Comparison of ENCODE assay signal across 1 cellular context in genomic region chr18:26215247-26215970, GRCh38.
TF ChIP-seq lines count a peak whose summit lies in the region.

No MANE protein-coding gene starts in this region.

TF ChIP-seq in GM12878, 131 proteins besides CTCF, POLR2A, EP300 and RAD21 (continued from another document and continues in another):
- TF ChIP-seq GATAD2B (conservative IDR thresholded peaks at IDR 0.05; ENCODE audit: low read depth): no peak
- no peak for TF ChIP-seq STAT1 (conservative IDR thresholded peaks at IDR 0.05)
- no peak for TF ChIP-seq PML (IDR thresholded peaks at IDR 0.05; ENCODE audit: low read length)
- peak; percentile 53 for TF ChIP-seq GABPA (IDR thresholded peaks at IDR 0.05; ENCODE audit: low read depth)
- no peak for TF ChIP-seq ZNF207 (IDR thresholded peaks at IDR 0.05; ENCODE audit: borderline replicate concordance)
- TF ChIP-seq NFYA (IDR thresholded peaks at IDR 0.05; ENCODE audit: borderline replicate concordance, low read depth, low read length): no peak
- TF ChIP-seq IRF4 (IDR thresholded peaks at IDR 0.05; ENCODE audit: low read depth, low read length): no peak
- TF ChIP-seq NBN (IDR thresholded peaks at IDR 0.05): no peak
- TF ChIP-seq ZSCAN29 (IDR thresholded peaks at IDR 0.05): no peak
- TF ChIP-seq JUNB (IDR thresholded peaks at IDR 0.05): no peak
- no peak for TF ChIP-seq FOXM1 (IDR thresholded peaks at IDR 0.05; ENCODE audit: low read depth, low read length)
- no peak for TF ChIP-seq MXI1 (IDR thresholded peaks at IDR 0.05; ENCODE audit: low read depth, low read length)
- TF ChIP-seq CREM (IDR thresholded peaks at IDR 0.05; ENCODE audit: low read depth): 0 out of 2 replicates have a peak, but pooled peaks have one; percentile 48
- TF ChIP-seq, protein P1, sequence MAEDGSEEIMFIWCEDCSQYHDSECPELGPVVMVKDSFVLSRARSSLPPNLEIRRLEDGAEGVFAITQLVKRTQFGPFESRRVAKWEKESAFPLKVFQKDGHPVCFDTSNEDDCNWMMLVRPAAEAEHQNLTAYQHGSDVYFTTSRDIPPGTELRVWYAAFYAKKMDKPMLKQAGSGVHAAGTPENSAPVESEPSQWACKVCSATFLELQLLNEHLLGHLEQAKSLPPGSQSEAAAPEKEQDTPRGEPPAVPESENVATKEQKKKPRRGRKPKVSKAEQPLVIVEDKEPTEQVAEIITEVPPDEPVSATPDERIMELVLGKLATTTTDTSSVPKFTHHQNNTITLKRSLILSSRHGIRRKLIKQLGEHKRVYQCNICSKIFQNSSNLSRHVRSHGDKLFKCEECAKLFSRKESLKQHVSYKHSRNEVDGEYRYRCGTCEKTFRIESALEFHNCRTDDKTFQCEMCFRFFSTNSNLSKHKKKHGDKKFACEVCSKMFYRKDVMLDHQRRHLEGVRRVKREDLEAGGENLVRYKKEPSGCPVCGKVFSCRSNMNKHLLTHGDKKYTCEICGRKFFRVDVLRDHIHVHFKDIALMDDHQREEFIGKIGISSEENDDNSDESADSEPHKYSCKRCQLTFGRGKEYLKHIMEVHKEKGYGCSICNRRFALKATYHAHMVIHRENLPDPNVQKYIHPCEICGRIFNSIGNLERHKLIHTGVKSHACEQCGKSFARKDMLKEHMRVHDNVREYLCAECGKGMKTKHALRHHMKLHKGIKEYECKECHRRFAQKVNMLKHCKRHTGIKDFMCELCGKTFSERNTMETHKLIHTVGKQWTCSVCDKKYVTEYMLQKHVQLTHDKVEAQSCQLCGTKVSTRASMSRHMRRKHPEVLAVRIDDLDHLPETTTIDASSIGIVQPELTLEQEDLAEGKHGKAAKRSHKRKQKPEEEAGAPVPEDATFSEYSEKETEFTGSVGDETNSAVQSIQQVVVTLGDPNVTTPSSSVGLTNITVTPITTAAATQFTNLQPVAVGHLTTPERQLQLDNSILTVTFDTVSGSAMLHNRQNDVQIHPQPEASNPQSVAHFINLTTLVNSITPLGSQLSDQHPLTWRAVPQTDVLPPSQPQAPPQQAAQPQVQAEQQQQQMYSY (CRISPR knock-in tag; IDR thresholded peaks at IDR 0.05): no peak
- no peak for TF ChIP-seq PAX8 (IDR thresholded peaks at IDR 0.05)
- no peak for TF ChIP-seq BCL11A (IDR thresholded peaks at IDR 0.05; ENCODE audit: low read depth, low read length)
- TF ChIP-seq, protein P2, sequence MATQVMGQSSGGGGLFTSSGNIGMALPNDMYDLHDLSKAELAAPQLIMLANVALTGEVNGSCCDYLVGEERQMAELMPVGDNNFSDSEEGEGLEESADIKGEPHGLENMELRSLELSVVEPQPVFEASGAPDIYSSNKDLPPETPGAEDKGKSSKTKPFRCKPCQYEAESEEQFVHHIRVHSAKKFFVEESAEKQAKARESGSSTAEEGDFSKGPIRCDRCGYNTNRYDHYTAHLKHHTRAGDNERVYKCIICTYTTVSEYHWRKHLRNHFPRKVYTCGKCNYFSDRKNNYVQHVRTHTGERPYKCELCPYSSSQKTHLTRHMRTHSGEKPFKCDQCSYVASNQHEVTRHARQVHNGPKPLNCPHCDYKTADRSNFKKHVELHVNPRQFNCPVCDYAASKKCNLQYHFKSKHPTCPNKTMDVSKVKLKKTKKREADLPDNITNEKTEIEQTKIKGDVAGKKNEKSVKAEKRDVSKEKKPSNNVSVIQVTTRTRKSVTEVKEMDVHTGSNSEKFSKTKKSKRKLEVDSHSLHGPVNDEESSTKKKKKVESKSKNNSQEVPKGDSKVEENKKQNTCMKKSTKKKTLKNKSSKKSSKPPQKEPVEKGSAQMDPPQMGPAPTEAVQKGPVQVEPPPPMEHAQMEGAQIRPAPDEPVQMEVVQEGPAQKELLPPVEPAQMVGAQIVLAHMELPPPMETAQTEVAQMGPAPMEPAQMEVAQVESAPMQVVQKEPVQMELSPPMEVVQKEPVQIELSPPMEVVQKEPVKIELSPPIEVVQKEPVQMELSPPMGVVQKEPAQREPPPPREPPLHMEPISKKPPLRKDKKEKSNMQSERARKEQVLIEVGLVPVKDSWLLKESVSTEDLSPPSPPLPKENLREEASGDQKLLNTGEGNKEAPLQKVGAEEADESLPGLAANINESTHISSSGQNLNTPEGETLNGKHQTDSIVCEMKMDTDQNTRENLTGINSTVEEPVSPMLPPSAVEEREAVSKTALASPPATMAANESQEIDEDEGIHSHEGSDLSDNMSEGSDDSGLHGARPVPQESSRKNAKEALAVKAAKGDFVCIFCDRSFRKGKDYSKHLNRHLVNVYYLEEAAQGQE (IDR thresholded peaks at IDR 0.05; ENCODE audit: low read depth, low read length): no peak
- no peak for TF ChIP-seq NR2C2 (IDR thresholded peaks at IDR 0.05; ENCODE audit: borderline replicate concordance, control insufficient read depth, insufficient read length, low read depth)
- no peak for TF ChIP-seq SUZ12 (IDR thresholded peaks at IDR 0.05; ENCODE audit: unreplicated experiment)
- no peak for TF ChIP-seq USF1 (IDR thresholded peaks at IDR 0.05; ENCODE audit: borderline replicate concordance, extremely low read length, insufficient read depth, low read depth, low read length)
- no peak for TF ChIP-seq YBX1 (IDR thresholded peaks at IDR 0.05)
- TF ChIP-seq ZNF24 (IDR thresholded peaks at IDR 0.05): no peak
- TF ChIP-seq, protein P3, sequence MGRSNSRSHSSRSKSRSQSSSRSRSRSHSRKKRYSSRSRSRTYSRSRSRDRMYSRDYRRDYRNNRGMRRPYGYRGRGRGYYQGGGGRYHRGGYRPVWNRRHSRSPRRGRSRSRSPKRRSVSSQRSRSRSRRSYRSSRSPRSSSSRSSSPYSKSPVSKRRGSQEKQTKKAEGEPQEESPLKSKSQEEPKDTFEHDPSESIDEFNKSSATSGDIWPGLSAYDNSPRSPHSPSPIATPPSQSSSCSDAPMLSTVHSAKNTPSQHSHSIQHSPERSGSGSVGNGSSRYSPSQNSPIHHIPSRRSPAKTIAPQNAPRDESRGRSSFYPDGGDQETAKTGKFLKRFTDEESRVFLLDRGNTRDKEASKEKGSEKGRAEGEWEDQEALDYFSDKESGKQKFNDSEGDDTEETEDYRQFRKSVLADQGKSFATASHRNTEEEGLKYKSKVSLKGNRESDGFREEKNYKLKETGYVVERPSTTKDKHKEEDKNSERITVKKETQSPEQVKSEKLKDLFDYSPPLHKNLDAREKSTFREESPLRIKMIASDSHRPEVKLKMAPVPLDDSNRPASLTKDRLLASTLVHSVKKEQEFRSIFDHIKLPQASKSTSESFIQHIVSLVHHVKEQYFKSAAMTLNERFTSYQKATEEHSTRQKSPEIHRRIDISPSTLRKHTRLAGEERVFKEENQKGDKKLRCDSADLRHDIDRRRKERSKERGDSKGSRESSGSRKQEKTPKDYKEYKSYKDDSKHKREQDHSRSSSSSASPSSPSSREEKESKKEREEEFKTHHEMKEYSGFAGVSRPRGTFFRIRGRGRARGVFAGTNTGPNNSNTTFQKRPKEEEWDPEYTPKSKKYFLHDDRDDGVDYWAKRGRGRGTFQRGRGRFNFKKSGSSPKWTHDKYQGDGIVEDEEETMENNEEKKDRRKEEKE (IDR thresholded peaks at IDR 0.05): no peak
- no peak for TF ChIP-seq SP1 (IDR thresholded peaks at IDR 0.05; ENCODE audit: low read depth, low read length)
- peak in 1 of 2 experiments; percentile 87; a peak in 2 of 4 replicates for TF ChIP-seq ETV6 (conservative IDR thresholded peaks at IDR 0.05 in 1 of 2, IDR thresholded peaks at IDR 0.05 in 1 of 2; ENCODE audit: borderline replicate concordance in 1 of 2, low read depth in 1 of 2)
- peak; percentile 92 for TF ChIP-seq TCF7 (IDR thresholded peaks at IDR 0.05; ENCODE audit: borderline replicate concordance)
- no peak for TF ChIP-seq PAX5 (IDR thresholded peaks at IDR 0.05; ENCODE audit: borderline replicate concordance, low read depth, low read length)
- peak; percentile 68 for TF ChIP-seq SPI1 (IDR thresholded peaks at IDR 0.05; ENCODE audit: borderline replicate concordance, insufficient read depth, low read depth, low read length)
- TF ChIP-seq NFIC (IDR thresholded peaks at IDR 0.05; ENCODE audit: low read depth, low read length): no peak
- no peak for TF ChIP-seq SREBF1 (IDR thresholded peaks at IDR 0.05; ENCODE audit: low read length)
- peak; percentile 23 to 27; a peak in 2 of 4 replicates for TF ChIP-seq IKZF2 (IDR thresholded peaks at IDR 0.05)
- no peak for TF ChIP-seq POLR2AphosphoS5 (IDR thresholded peaks at IDR 0.05; ENCODE audit: low read length)
- no peak for TF ChIP-seq CUX1 (IDR thresholded peaks at IDR 0.05; ENCODE audit: insufficient replicate concordance, low read depth, low read length)
- TF ChIP-seq, protein P4, sequence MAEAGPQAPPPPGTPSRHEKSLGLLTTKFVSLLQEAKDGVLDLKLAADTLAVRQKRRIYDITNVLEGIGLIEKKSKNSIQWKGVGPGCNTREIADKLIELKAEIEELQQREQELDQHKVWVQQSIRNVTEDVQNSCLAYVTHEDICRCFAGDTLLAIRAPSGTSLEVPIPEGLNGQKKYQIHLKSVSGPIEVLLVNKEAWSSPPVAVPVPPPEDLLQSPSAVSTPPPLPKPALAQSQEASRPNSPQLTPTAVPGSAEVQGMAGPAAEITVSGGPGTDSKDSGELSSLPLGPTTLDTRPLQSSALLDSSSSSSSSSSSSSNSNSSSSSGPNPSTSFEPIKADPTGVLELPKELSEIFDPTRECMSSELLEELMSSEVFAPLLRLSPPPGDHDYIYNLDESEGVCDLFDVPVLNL (IDR thresholded peaks at IDR 0.05; ENCODE audit: low read depth, low read length): no peak
- peak; percentile 42; the same call in 1 of the 2 replicates for TF ChIP-seq ATF7 (IDR thresholded peaks at IDR 0.05; ENCODE audit: low read depth)
- TF ChIP-seq POU2F2 (IDR thresholded peaks at IDR 0.05; ENCODE audit: borderline replicate concordance, low read depth, low read length): no peak
- TF ChIP-seq ZBED1 (IDR thresholded peaks at IDR 0.05; ENCODE audit: borderline replicate concordance): 0 out of 2 replicates have a peak, but pooled peaks have one; percentile 23
- TF ChIP-seq, protein P5, sequence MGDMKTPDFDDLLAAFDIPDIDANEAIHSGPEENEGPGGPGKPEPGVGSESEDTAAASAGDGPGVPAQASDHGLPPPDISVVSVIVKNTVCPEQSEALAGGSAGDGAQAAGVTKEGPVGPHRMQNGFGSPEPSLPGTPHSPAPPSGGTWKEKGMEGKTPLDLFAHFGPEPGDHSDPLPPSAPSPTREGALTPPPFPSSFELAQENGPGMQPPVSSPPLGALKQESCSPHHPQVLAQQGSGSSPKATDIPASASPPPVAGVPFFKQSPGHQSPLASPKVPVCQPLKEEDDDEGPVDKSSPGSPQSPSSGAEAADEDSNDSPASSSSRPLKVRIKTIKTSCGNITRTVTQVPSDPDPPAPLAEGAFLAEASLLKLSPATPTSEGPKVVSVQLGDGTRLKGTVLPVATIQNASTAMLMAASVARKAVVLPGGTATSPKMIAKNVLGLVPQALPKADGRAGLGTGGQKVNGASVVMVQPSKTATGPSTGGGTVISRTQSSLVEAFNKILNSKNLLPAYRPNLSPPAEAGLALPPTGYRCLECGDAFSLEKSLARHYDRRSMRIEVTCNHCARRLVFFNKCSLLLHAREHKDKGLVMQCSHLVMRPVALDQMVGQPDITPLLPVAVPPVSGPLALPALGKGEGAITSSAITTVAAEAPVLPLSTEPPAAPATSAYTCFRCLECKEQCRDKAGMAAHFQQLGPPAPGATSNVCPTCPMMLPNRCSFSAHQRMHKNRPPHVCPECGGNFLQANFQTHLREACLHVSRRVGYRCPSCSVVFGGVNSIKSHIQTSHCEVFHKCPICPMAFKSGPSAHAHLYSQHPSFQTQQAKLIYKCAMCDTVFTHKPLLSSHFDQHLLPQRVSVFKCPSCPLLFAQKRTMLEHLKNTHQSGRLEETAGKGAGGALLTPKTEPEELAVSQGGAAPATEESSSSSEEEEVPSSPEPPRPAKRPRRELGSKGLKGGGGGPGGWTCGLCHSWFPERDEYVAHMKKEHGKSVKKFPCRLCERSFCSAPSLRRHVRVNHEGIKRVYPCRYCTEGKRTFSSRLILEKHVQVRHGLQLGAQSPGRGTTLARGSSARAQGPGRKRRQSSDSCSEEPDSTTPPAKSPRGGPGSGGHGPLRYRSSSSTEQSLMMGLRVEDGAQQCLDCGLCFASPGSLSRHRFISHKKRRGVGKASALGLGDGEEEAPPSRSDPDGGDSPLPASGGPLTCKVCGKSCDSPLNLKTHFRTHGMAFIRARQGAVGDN (IDR thresholded peaks at IDR 0.05): no peak
- TF ChIP-seq EZH2 (IDR thresholded peaks at IDR 0.05; ENCODE audit: borderline replicate concordance, control insufficient read depth, low read depth, low read length): no peak
- TF ChIP-seq FOS (IDR thresholded peaks at IDR 0.05; ENCODE audit: borderline replicate concordance, extremely low read depth, insufficient read length): no peak
- no peak for TF ChIP-seq ZNF274 (IDR thresholded peaks at IDR 0.05; ENCODE audit: insufficient read depth, insufficient read length)
